In the genomic region with DNA sequence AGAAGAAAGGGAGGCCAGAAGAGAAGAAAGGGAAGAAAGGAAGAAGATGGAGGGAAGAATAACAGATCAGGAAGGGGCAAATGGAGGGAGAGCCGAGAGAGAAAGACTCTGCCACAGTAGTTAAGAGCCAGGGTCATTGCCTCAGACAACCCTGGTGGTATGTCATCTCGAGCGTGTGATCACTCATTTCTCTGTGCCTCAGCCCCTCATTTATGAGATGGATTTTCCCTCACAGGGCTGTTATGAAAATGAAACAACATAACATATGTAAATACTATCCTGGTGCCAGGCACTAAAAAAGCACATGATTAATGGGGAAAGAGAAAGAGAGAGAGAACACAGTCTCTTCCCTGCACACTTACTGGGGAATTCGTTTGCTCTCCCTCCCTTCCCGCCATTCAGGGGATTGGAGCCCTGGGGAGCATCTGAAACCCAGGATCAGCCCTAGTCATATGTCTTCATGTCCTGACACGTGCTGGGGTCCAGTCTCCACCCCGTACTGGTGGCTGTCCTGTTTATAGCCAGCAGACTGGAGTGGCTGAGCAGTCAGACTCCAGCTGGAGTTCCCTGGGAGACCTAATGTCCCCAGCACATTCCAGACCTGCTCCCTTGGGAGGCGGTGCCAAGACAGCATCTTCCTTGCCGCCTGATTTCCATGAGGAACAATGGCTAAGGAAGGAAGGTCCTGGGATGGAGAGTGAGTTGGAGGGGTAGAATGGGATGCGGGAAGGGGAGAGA, we compare ENCODE assay signal across 1 cellular context.
TF ChIP-seq lines count a peak whose summit lies in the region.

No MANE protein-coding gene starts in this region.

TF ChIP-seq in GM12878, 131 proteins besides CTCF, POLR2A, EP300 and RAD21:
- TF ChIP-seq ZNF384 (IDR thresholded peaks at IDR 0.05; ENCODE audit: borderline replicate concordance, low read depth, low read length) (no peak), STAT1 (conservative IDR thresholded peaks at IDR 0.05) (no peak), MXI1 (IDR thresholded peaks at IDR 0.05; ENCODE audit: low read depth, low read length) (no peak), CBX5 (IDR thresholded peaks at IDR 0.05; ENCODE audit: low read depth) (no peak), CHD1 (IDR thresholded peaks at IDR 0.05; ENCODE audit: low read depth, low read length) (no peak), POLR2AphosphoS5 (IDR thresholded peaks at IDR 0.05; ENCODE audit: low read length) (no peak), ZBTB33 (IDR thresholded peaks at IDR 0.05) (no peak), KAT2A (conservative IDR thresholded peaks at IDR 0.05; ENCODE audit: control insufficient read depth, low read depth, low read length) (no peak), NRF1 (conservative IDR thresholded peaks at IDR 0.05; ENCODE audit: low read depth, low read length) (no peak), NFYA (IDR thresholded peaks at IDR 0.05; ENCODE audit: borderline replicate concordance, low read depth, low read length) (no peak)
- TF ChIP-seq, protein P1, sequence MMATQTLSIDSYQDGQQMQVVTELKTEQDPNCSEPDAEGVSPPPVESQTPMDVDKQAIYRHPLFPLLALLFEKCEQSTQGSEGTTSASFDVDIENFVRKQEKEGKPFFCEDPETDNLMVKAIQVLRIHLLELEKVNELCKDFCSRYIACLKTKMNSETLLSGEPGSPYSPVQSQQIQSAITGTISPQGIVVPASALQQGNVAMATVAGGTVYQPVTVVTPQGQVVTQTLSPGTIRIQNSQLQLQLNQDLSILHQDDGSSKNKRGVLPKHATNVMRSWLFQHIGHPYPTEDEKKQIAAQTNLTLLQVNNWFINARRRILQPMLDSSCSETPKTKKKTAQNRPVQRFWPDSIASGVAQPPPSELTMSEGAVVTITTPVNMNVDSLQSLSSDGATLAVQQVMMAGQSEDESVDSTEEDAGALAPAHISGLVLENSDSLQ (IDR thresholded peaks at IDR 0.05): no peak
- TF ChIP-seq, protein P2, sequence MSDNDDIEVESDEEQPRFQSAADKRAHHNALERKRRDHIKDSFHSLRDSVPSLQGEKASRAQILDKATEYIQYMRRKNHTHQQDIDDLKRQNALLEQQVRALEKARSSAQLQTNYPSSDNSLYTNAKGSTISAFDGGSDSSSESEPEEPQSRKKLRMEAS (IDR thresholded peaks at IDR 0.05; ENCODE audit: low read depth, low read length): no peak
- TF ChIP-seq, protein P3, sequence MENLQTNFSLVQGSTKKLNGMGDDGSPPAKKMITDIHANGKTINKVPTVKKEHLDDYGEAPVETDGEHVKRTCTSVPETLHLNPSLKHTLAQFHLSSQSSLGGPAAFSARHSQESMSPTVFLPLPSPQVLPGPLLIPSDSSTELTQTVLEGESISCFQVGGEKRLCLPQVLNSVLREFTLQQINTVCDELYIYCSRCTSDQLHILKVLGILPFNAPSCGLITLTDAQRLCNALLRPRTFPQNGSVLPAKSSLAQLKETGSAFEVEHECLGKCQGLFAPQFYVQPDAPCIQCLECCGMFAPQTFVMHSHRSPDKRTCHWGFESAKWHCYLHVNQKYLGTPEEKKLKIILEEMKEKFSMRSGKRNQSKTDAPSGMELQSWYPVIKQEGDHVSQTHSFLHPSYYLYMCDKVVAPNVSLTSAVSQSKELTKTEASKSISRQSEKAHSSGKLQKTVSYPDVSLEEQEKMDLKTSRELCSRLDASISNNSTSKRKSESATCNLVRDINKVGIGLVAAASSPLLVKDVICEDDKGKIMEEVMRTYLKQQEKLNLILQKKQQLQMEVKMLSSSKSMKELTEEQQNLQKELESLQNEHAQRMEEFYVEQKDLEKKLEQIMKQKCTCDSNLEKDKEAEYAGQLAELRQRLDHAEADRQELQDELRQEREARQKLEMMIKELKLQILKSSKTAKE (IDR thresholded peaks at IDR 0.05; ENCODE audit: low read depth, poor library complexity, severe bottlenecking): no peak
- TF ChIP-seq, protein P4, sequence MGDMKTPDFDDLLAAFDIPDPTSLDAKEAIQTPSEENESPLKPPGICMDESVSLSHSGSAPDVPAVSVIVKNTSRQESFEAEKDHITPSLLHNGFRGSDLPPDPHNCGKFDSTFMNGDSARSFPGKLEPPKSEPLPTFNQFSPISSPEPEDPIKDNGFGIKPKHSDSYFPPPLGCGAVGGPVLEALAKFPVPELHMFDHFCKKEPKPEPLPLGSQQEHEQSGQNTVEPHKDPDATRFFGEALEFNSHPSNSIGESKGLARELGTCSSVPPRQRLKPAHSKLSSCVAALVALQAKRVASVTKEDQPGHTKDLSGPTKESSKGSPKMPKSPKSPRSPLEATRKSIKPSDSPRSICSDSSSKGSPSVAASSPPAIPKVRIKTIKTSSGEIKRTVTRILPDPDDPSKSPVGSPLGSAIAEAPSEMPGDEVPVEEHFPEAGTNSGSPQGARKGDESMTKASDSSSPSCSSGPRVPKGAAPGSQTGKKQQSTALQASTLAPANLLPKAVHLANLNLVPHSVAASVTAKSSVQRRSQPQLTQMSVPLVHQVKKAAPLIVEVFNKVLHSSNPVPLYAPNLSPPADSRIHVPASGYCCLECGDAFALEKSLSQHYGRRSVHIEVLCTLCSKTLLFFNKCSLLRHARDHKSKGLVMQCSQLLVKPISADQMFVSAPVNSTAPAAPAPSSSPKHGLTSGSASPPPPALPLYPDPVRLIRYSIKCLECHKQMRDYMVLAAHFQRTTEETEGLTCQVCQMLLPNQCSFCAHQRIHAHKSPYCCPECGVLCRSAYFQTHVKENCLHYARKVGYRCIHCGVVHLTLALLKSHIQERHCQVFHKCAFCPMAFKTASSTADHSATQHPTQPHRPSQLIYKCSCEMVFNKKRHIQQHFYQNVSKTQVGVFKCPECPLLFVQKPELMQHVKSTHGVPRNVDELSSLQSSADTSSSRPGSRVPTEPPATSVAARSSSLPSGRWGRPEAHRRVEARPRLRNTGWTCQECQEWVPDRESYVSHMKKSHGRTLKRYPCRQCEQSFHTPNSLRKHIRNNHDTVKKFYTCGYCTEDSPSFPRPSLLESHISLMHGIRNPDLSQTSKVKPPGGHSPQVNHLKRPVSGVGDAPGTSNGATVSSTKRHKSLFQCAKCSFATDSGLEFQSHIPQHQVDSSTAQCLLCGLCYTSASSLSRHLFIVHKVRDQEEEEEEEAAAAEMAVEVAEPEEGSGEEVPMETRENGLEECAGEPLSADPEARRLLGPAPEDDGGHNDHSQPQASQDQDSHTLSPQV (IDR thresholded peaks at IDR 0.05): no peak
